Comparison of ENCODE assay signal across 18 cellular contexts in genomic region chr7:142407939-142408573, GRCh38.
DNase-seq lines count a peak whose midpoint lies in the region; TF ChIP-seq lines count a peak whose summit lies in the region.
"Had no signal": no experiment of that assay in that cellular context is flagged by ENCODE, and none has a peak within 500 bp of the region (broad histone marks: within the 10 kb centered on the region; RNA-seq: fewer than 3 reads in every experiment).

No MANE protein-coding gene starts in this region.

- no peaks in the 10 kb centered on the region for H3K79me2 ChIP-seq in OCI-LY7 (ENCODE audit: insufficient read depth, low read depth, low read length)
- H3K79me2 ChIP-seq in osteoblast (ENCODE audit: insufficient read depth, low read length): no peaks in the 10 kb centered on the region
- H3K79me2 ChIP-seq in hepatocyte: no peaks in the 10 kb centered on the region

- H4K20me1 ChIP-seq in OCI-LY7 (ENCODE audit: insufficient read depth, low read length) (no peaks in the 10 kb centered on the region), osteoblast (ENCODE audit: insufficient read depth, low read length) (no peaks in the 10 kb centered on the region), hepatocyte (ENCODE audit: insufficient read depth, poor library complexity, severe bottlenecking) (no peaks in the 10 kb centered on the region)

- in situ Hi-C loops in GM13977 (cut with MboI; ENCODE audit: low pct_unique_long_range_greater_than_20kb, low sequenced_read_pairs, unreplicated experiment): no loop called here

- no peaks in the 10 kb centered on the region for H3K9me3 ChIP-seq in OCI-LY7 (ENCODE audit: low read length)
- H3K9me3 ChIP-seq in osteoblast (ENCODE audit: low read depth, low read length): no peaks in the 10 kb centered on the region
- H3K9me3 ChIP-seq in hepatocyte (ENCODE audit: low read depth): no peaks in the 10 kb centered on the region
- H3K9me3 ChIP-seq: Caco-2 had no signal

- WGBS in hepatocyte (ENCODE audit: low lambda C conversion rate, missing lambda C conversion rate): 87% methylated on average over 8 of the region's 8 CpGs

- POLR2A ChIA-PET in OCI-LY7 (lab: Charles Lee): interaction anchor here (0.5 to 1.0 kb wide), 2 partner anchors 10 to 13 kb away, joined by 3 to 4 read pairs; no protein-coding TSS in a partner anchor

- peaks cover 22% of the 10 kb centered on the region for H3K27me3 Mint-ChIP-seq in activated naive CD4-positive, alpha-beta T cell treated with anti-CD3 and anti-CD28 coated beads, Interleukin-2, amount 10 ng/mL, durations not matched to agents 7 days and 5 days
- H3K27me3 Mint-ChIP-seq: stimulated activated naive CD8-positive, alpha-beta T cell treated with anti-CD3 and anti-CD28 coated beads, Interleukin-15, amount 100 ng/mL, for 72 hours had no signal

- no TSS peak for BruUV-seq in OCI-LY7 (replicated peaks; lab: Mats Ljungman, UMichigan)

- CTCF ChIA-PET in OCI-LY7 (lab: Charles Lee; ENCODE audit: unreplicated experiment): no interaction called here
- CTCF ChIA-PET in activated naive CD4-positive, alpha-beta T cell treated with anti-CD3 and anti-CD28 coated beads, Interleukin-2, amount 10 ng/mL, durations not matched to agents 7 days and 5 days (lab: Charles Lee): interaction anchor here (0.6 to 3.6 kb wide), 8 partner anchors 9 to 452 kb away, joined by 3 to 22 read pairs (median 4); no protein-coding TSS in a partner anchor

- H3K27ac Mint-ChIP-seq in activated naive CD4-positive, alpha-beta T cell treated with anti-CD3 and anti-CD28 coated beads, Interleukin-2, amount 10 ng/mL, durations not matched to agents 7 days and 5 days: no peak overlapping the region
- H3K27ac Mint-ChIP-seq: activated naive CD8-positive, alpha-beta T cell; stimulated activated naive CD8-positive, alpha-beta T cell treated with anti-CD3 and anti-CD28 coated beads, Interleukin-15, amount 100 ng/mL, for 72 hours had no signal

- peaks cover 7% of the 10 kb centered on the region for H3K4me1 Mint-ChIP-seq in activated naive CD4-positive, alpha-beta T cell treated with anti-CD3 and anti-CD28 coated beads, Interleukin-2, amount 10 ng/mL, durations not matched to agents 7 days and 5 days

- H3K4me1 ChIP-seq in OCI-LY7 (ENCODE audit: insufficient read depth, low read length, poor library complexity, severe bottlenecking) (no peaks in the 10 kb centered on the region), osteoblast (ENCODE audit: insufficient read depth, low read length) (peaks cover 11% of the 10 kb centered on the region), hepatocyte (ENCODE audit: insufficient read depth) (no peaks in the 10 kb centered on the region)
- H3K4me1 ChIP-seq: Caco-2 had no signal

- H3K4me2 ChIP-seq in OCI-LY7 (ENCODE audit: low read length): peak overlapping the region; percentile 22
- peak overlapping the region; percentile 68 for H3K4me2 ChIP-seq in osteoblast (ENCODE audit: insufficient read depth, low read length)
- no peak overlapping the region for H3K4me2 ChIP-seq in hepatocyte
- H3K4me2 ChIP-seq: PC-9 had no signal

- H3K4me3 ChIP-seq in AG10803 (ENCODE audit: low read length) (peak overlapping the region; percentile 32), OCI-LY7 (ENCODE audit: low read depth, low read length, poor library complexity, severe bottlenecking) (no peak overlapping the region), fibroblast of mammary gland (ENCODE audit: control insufficient read depth, low read depth, low read length) (no peak overlapping the region), osteoblast (ENCODE audit: insufficient read depth, low read length) (peak overlapping the region; percentile 53), hepatocyte (no peak overlapping the region), dorsolateral prefrontal cortex (peak overlapping the region in 4 of 59 donors; percentile 5 to 30 (median 17))
- H3K4me3 ChIP-seq: cardiac muscle cell, GM12878, PC-9 had no signal

- no peak overlapping the region for H3K27ac ChIP-seq in OCI-LY7 (ENCODE audit: low read depth, low read length, poor library complexity, severe bottlenecking)
- H3K27ac ChIP-seq in osteoblast (ENCODE audit: low read depth, low read length): no peak overlapping the region
- no peak overlapping the region for H3K27ac ChIP-seq in hepatocyte
- no peak overlapping the region for H3K27ac ChIP-seq in dorsolateral prefrontal cortex
- H3K27ac ChIP-seq: cardiac muscle cell, PC-9 had no signal

- H3K9me2 ChIP-seq in OCI-LY7 (ENCODE audit: insufficient read depth, low read length) (no peaks in the 10 kb centered on the region), hepatocyte (replicated peaks; ENCODE audit: insufficient read depth) (no peaks in the 10 kb centered on the region)

- no peak for DNase-seq in AG10803 (ENCODE audit: low read depth)
- DNase-seq in OCI-LY7 (ENCODE audit: low spot score): no peak
- peak; percentile 30 for DNase-seq in fibroblast of mammary gland (ENCODE audit: low read depth)
- DNase-seq in osteoblast (ENCODE audit: insufficient read length, low spot score, missing footprints): no peak
- no peak for DNase-seq in hepatocyte (ENCODE audit: low spot score)
- DNase-seq in GM13977 (ENCODE audit: low spot score): no peak
- DNase-seq in dorsolateral prefrontal cortex: no peak
- no peak for DNase-seq in activated naive CD4-positive, alpha-beta T cell treated with anti-CD3 and anti-CD28 coated beads, Interleukin-2, amount 10 ng/mL, durations not matched to agents 7 days and 5 days
- DNase-seq: activated T-cell treated with anti-CD3 and anti-CD28 coated beads, Interleukin-2, amount 50 U/mL, for 4 hours; Caco-2; effector CD8-positive, alpha-beta T cell; NCI-H187; NCI-H510A; PC-9; stimulated activated naive CD8-positive, alpha-beta T cell treated with anti-CD3 and anti-CD28 coated beads, Interleukin-15, amount 100 ng/mL, for 72 hours had no signal

- no peaks in the 10 kb centered on the region for H3K9me3 Mint-ChIP-seq in activated naive CD4-positive, alpha-beta T cell treated with anti-CD3 and anti-CD28 coated beads, Interleukin-2, amount 10 ng/mL, durations not matched to agents 7 days and 5 days
- H3K9me3 Mint-ChIP-seq: activated T-cell treated with anti-CD3 and anti-CD28 coated beads, Interleukin-2, amount 50 U/mL, for 4 hours; stimulated activated naive CD8-positive, alpha-beta T cell treated with anti-CD3 and anti-CD28 coated beads, Interleukin-15, amount 100 ng/mL, for 72 hours had no signal

- intact Hi-C loops in OCI-LY7 (cut with micrococcal nuclease; ENCODE audit: unreplicated experiment): no loop called here
- intact Hi-C loops in dorsolateral prefrontal cortex (cut with DNase I): no loop called here

- H3K36me3 ChIP-seq in OCI-LY7 (ENCODE audit: insufficient read depth, low read length) (no peaks in the 10 kb centered on the region), osteoblast (ENCODE audit: insufficient read depth, low read length) (no peaks in the 10 kb centered on the region), hepatocyte (replicated peaks; ENCODE audit: insufficient read depth, low read depth) (no peaks in the 10 kb centered on the region)
- H3K36me3 ChIP-seq: cardiac muscle cell had no signal

- H3K36me3 Mint-ChIP-seq in activated naive CD4-positive, alpha-beta T cell treated with anti-CD3 and anti-CD28 coated beads, Interleukin-2, amount 10 ng/mL, durations not matched to agents 7 days and 5 days: no peaks in the 10 kb centered on the region
- H3K36me3 Mint-ChIP-seq: activated naive CD8-positive, alpha-beta T cell had no signal

- no peak overlapping the region for H3K4me3 Mint-ChIP-seq in activated naive CD4-positive, alpha-beta T cell treated with anti-CD3 and anti-CD28 coated beads, Interleukin-2, amount 10 ng/mL, durations not matched to agents 7 days and 5 days
- H3K4me3 Mint-ChIP-seq: activated naive CD8-positive, alpha-beta T cell; activated T-cell treated with anti-CD3 and anti-CD28 coated beads, Interleukin-2, amount 50 U/mL, for 4 hours; stimulated activated naive CD8-positive, alpha-beta T cell treated with anti-CD3 and anti-CD28 coated beads, Interleukin-15, amount 100 ng/mL, for 72 hours had no signal

- H3K27me3 ChIP-seq in osteoblast (ENCODE audit: insufficient read depth, low read length): no peaks in the 10 kb centered on the region
- H3K27me3 ChIP-seq in hepatocyte: no peaks in the 10 kb centered on the region
- peaks cover 0 to 4% (median 0%) of the 10 kb centered on the region in 45 donors for H3K27me3 ChIP-seq in dorsolateral prefrontal cortex
- H3K27me3 ChIP-seq: cardiac muscle cell had no signal

- no peak overlapping the region for H2AFZ ChIP-seq in OCI-LY7 (ENCODE audit: low read length)
- peak overlapping the region; percentile 61 for H2AFZ ChIP-seq in osteoblast (ENCODE audit: low read length)
- H2AFZ ChIP-seq in hepatocyte: no peak overlapping the region
- H2AFZ ChIP-seq: PC-9 had no signal

- TF ChIP-seq CTCF in AG10803 (conservative IDR thresholded peaks at IDR 0.05; ENCODE audit: low read length): no peak
- no peak for TF ChIP-seq CTCF in OCI-LY7 (conservative IDR thresholded peaks at IDR 0.05; ENCODE audit: low read length)
- TF ChIP-seq CTCF in fibroblast of mammary gland (conservative IDR thresholded peaks at IDR 0.05; ENCODE audit: control insufficient read depth, insufficient read depth, low read depth, low read length): no peak
- TF ChIP-seq CTCF in osteoblast (IDR thresholded peaks at IDR 0.05; ENCODE audit: extremely low read depth, low read depth, low read length): no peak
- TF ChIP-seq CTCF in hepatocyte (IDR thresholded peaks at IDR 0.05; ENCODE audit: poor library complexity): no peak
- TF ChIP-seq CTCF in GM13977 (IDR thresholded peaks at IDR 0.05; ENCODE audit: extremely low read depth, insufficient read depth, missing control alignments): no peak
- no peak for TF ChIP-seq CTCF in dorsolateral prefrontal cortex (IDR thresholded peaks at IDR 0.05 in 54 of 56, conservative IDR thresholded peaks at IDR 0.05 in 2 of 56; ENCODE audit: low read depth in 1 of 56, partially characterized antibody in 56 of 56)

Comparison
In these comparisons a context has a peak if more than half of its experiments do, and no peak if none do; other contexts are left out.
1. H3K4me3 ChIP-seq: peak in AG10803 (single experiment) and osteoblast (single experiment); none in OCI-LY7 (single experiment), fibroblast of mammary gland (single experiment) and hepatocyte (single experiment).